Comparison of ENCODE assay signal across 7 cellular contexts in genomic region chr14:92105845-92106094, GRCh38. TPM values are rescaled to one million over a fixed set of nuclear protein-coding genes. Genes with fewer than 3 reads are reported as not detected.
DNase-seq lines count a peak whose midpoint lies in the region; ATAC-seq lines count a peak whose summit lies in the region.

No MANE protein-coding gene starts in this region.

- H3K18ac ChIP-seq in trophoblast cell (ENCODE audit: low read length): peak overlapping the region; percentile 79

- H3K27me3 ChIP-seq in trophoblast cell (ENCODE audit: insufficient read depth, low read length): no peaks in the 10 kb centered on the region

- H3K27me3 Mint-ChIP-seq in activated T-helper 17 cell treated with anti-CD3 and anti-CD28 coated beads, Interleukin-2, amount 50 U/mL, for 72 hours: no peaks in the 10 kb centered on the region

- intact Hi-C loops in Right ventricle myocardium inferior (cut with DNase I): loop anchor here (1.0 kb wide), 1 partner anchor 65 kb away; the partner anchor contains the start of gene TRIP11

- H4K12ac ChIP-seq in trophoblast cell (ENCODE audit: low read depth, low read length): peak overlapping the region; percentile 92

- peak overlapping the region; percentile 33 for H2AFZ ChIP-seq in trophoblast cell (ENCODE audit: insufficient read depth, low read length, poor library complexity)

- peak overlapping the region; percentile 67 for H3K27ac ChIP-seq in trophoblast cell (ENCODE audit: low read depth, low read length)

- H4K91ac ChIP-seq in trophoblast cell (ENCODE audit: low read depth, low read length): no peak overlapping the region

- H3K9me3 ChIP-seq in trophoblast cell (ENCODE audit: insufficient read depth, low read depth, low read length): no peaks in the 10 kb centered on the region

- WGBS in trophoblast cell (ENCODE audit: extremely low coverage, insufficient coverage, insufficient read length): no CpG with 5 or more reads among the region's 12 CpGs

- peak overlapping the region; percentile 95 for H3K4me3 Mint-ChIP-seq in activated T-helper 17 cell treated with anti-CD3 and anti-CD28 coated beads, Interleukin-2, amount 50 U/mL, for 72 hours

- H3K36me3 ChIP-seq in trophoblast cell (ENCODE audit: control insufficient read depth in 1 of 2, insufficient read depth in 2 of 2, low read length in 2 of 2): no peaks in the 10 kb centered on the region

- no peak overlapping the region for H2BK12ac ChIP-seq in trophoblast cell (ENCODE audit: low read length)

- H3K36me3 Mint-ChIP-seq in activated T-helper 17 cell treated with anti-CD3 and anti-CD28 coated beads, Interleukin-2, amount 50 U/mL, for 72 hours (ENCODE audit: low read depth): no peaks in the 10 kb centered on the region

- peak overlapping the region; percentile 36 for H2BK5ac ChIP-seq in trophoblast cell (ENCODE audit: low read depth, low read length, poor library complexity)

- H3K4me1 ChIP-seq in trophoblast cell (ENCODE audit: control insufficient read depth in 1 of 2, insufficient read depth in 2 of 2, low read length in 2 of 2): peaks cover 0 to 3% of the 10 kb centered on the region in 2 experiments

- H3K4me2 ChIP-seq in trophoblast cell (ENCODE audit: low read length): peak overlapping the region; percentile 98

- H2AK5ac ChIP-seq in trophoblast cell (ENCODE audit: low read length): no peak overlapping the region

- H4K8ac ChIP-seq in trophoblast cell (ENCODE audit: low read depth, low read length): peak overlapping the region; percentile 33

- H3K79me2 ChIP-seq in trophoblast cell (ENCODE audit: control insufficient read depth, insufficient read depth, low read length, poor library complexity): peaks cover 8% of the 10 kb centered on the region

- peak overlapping the region; percentile 96 for H3K4me3 ChIP-seq in Jurkat, Clone E6-1 (ENCODE audit: low read length)
- H3K4me3 ChIP-seq in trophoblast cell (ENCODE audit: low read depth, low read length): peak overlapping the region; percentile 99

- peak overlapping the region; percentile 85 for H3K9ac ChIP-seq in trophoblast cell (ENCODE audit: low read length)

- H3K23ac ChIP-seq in trophoblast cell (ENCODE audit: low read length): no peak overlapping the region

- no peak overlapping the region for H2BK120ac ChIP-seq in trophoblast cell (ENCODE audit: insufficient read depth, low read length, poor library complexity)

- ATAC-seq in GM21447 (IDR thresholded peaks at IDR 0.05; ENCODE audit: unreplicated experiment) (peak; percentile 20), Right ventricle myocardium inferior (peak; percentile 42)
- peak; percentile 8 for ATAC-seq in activated T-helper 17 cell treated with anti-CD3 and anti-CD28 coated beads, Interleukin-2, amount 50 U/mL, for 72 hours (replicated peaks)

- no peaks in the 10 kb centered on the region for H3K9me3 Mint-ChIP-seq in activated T-helper 17 cell treated with anti-CD3 and anti-CD28 coated beads, Interleukin-2, amount 50 U/mL, for 72 hours

- peaks cover 5% of the 10 kb centered on the region for H3K79me1 ChIP-seq in trophoblast cell (ENCODE audit: low read length)

- H3K4me1 Mint-ChIP-seq in activated T-helper 17 cell treated with anti-CD3 and anti-CD28 coated beads, Interleukin-2, amount 50 U/mL, for 72 hours: peaks cover 23% of the 10 kb centered on the region

- DNase-seq in GDM1 (lab: John Stamatoyannopoulos, UW) (peak; percentile 59), Right ventricle myocardium inferior (ENCODE audit: missing footprints) (peak; percentile 88), trophoblast cell (peak; percentile 25 to 47), dedifferentiated amniotic fluid mesenchymal stem cell (ENCODE audit: extremely low spot score) (no peak)
- no peak for DNase-seq in Jurkat, Clone E6-1 (ENCODE audit: low read depth, low spot score)

- peak overlapping the region; percentile 93 for H3K27ac Mint-ChIP-seq in activated T-helper 17 cell treated with anti-CD3 and anti-CD28 coated beads, Interleukin-2, amount 50 U/mL, for 72 hours

- H3K14ac ChIP-seq in trophoblast cell (ENCODE audit: low read length): peak overlapping the region; percentile 39

- peak overlapping the region; percentile 43 for H3K4ac ChIP-seq in trophoblast cell (ENCODE audit: low read depth, low read length)

RNA-seq across cellular contexts. Expression of gene ATXN3, which starts 0.6 kb away (rescaled TPM):
- 33.8 TPM for polyA plus RNA-seq in Jurkat, Clone E6-1 (2012; ENCODE audit: insufficient read depth, insufficient read length)
- 10 to 100 TPM; 21.8 to 31.7 TPM for total RNA-seq in activated T-helper 17 cell treated with anti-CD3 and anti-CD28 coated beads, Interleukin-2, amount 50 U/mL, for 72 hours
- total RNA-seq in Right ventricle myocardium inferior: 16.9 TPM
- polyA plus RNA-seq in trophoblast cell (2013): 15.8 and 16.2 TPM in 2 replicates

RNA-seq across cellular contexts. Expression of gene NDUFB1, which starts 15.7 kb away (rescaled TPM):
- polyA plus RNA-seq in Jurkat, Clone E6-1 (2012; ENCODE audit: insufficient read depth, insufficient read length): 288 TPM
- 10 to 100 TPM; 67.1 to 88.5 TPM for total RNA-seq in activated T-helper 17 cell treated with anti-CD3 and anti-CD28 coated beads, Interleukin-2, amount 50 U/mL, for 72 hours
- total RNA-seq in Right ventricle myocardium inferior: 635 TPM
- polyA plus RNA-seq in trophoblast cell (2013): 449 and 484 TPM in 2 replicates

RNA-seq across cellular contexts. Expression of gene CPSF2, which starts 16.0 kb away (rescaled TPM):
- 84.9 TPM for polyA plus RNA-seq in Jurkat, Clone E6-1 (2012; ENCODE audit: insufficient read depth, insufficient read length)
- 10 to 100 TPM; 42.9 to 88.8 TPM for total RNA-seq in activated T-helper 17 cell treated with anti-CD3 and anti-CD28 coated beads, Interleukin-2, amount 50 U/mL, for 72 hours
- 38.8 TPM for total RNA-seq in Right ventricle myocardium inferior
- 29.9 and 33.8 TPM in 2 replicates for polyA plus RNA-seq in trophoblast cell (2013)

Comparison
In these comparisons a context has a peak if more than half of its experiments do, and no peak if none do; other contexts are left out.
1. DNase-seq: peak in GDM1 (single experiment), Right ventricle myocardium inferior (single experiment) and trophoblast cell (2 of 2); none in Jurkat, Clone E6-1 (single experiment) and dedifferentiated amniotic fluid mesenchymal stem cell (single experiment).
2. Peak in every context shown above with its lines, with median percentiles within 50 percentile points of each other: ATAC-seq.